ENCODE assay signal across 8 cellular contexts in genomic region chr6:11324453-11325023, GRCh38.
DNase-seq lines count a peak whose midpoint lies in the region; ATAC-seq and TF ChIP-seq lines count a peak whose summit lies in the region.

No MANE protein-coding gene starts in this region.

- intact Hi-C loops in Caco-2 (cut with micrococcal nuclease; ENCODE audit: unreplicated experiment) (no loop called here), IMR-90 (cut with micrococcal nuclease) (loop anchor here (5.0 kb wide), 1 partner anchor 168 kb away; no protein-coding TSS in a partner anchor)

- H3K9ac ChIP-seq in IMR-90 (ENCODE audit: low read depth, low read length) = no peak overlapping the region

- DNase-seq in Caco-2 (no peak), IMR-90 (peak; percentile 19), immature natural killer cell (peak in 1 of 3 donors; percentile 19), NCI-H2227 treated with DMSO at 0.1 percent for 48 hours (lab: John Stamatoyannopoulos, UW) (no peak), anterior cingulate cortex (lab: John Stamatoyannopoulos, UW) (no peak), UCSD-AML1 (lab: John Stamatoyannopoulos, UW; ENCODE audit: unreplicated experiment) (no peak), OCI-M2 (lab: John Stamatoyannopoulos, UW; ENCODE audit: unreplicated experiment) (no peak)

- H3K4me1 Mint-ChIP-seq in Caco-2 (ENCODE audit: low read depth, unreplicated experiment) (peaks cover 16% of the 10 kb centered on the region), immature natural killer cell (peaks cover 66 to 88% of the 10 kb centered on the region in 2 donors)

- no peak for TF ChIP-seq POLR2A in IMR-90 (IDR thresholded peaks at IDR 0.05; ENCODE audit: low read depth, low read length)

- H3K27ac ChIP-seq in IMR-90 (ENCODE audit: insufficient read depth, low read length) = no peak overlapping the region

- H3K79me1 ChIP-seq in IMR-90 (ENCODE audit: low read depth in 1 of 2, low read length in 2 of 2) = 0 out of 4 replicates have a peak, but pooled peaks cover 0 to 1% of the 10 kb centered on the region in 2 experiments

- H3K27me3 ChIP-seq in Caco-2 (replicated peaks; ENCODE audit: control insufficient read depth, insufficient read depth, low read length) (no peaks in the 10 kb centered on the region), IMR-90 (ENCODE audit: control insufficient read depth, insufficient read depth, low read length) (no peaks in the 10 kb centered on the region)

- BruUV-seq in Caco-2 (replicated peaks; lab: Mats Ljungman, UMichigan) (no TSS peak), IMR-90 (replicated peaks; lab: Mats Ljungman, UMichigan) (no TSS peak)

- H3K4me1 ChIP-seq in Caco-2 = peaks cover 24% of the 10 kb centered on the region
- peaks cover 14% of the 10 kb centered on the region for H3K4me1 ChIP-seq in IMR-90 (ENCODE audit: control insufficient read depth, insufficient read depth, low read length)

- TF ChIP-seq CTCF in Caco-2 (IDR thresholded peaks at IDR 0.05; ENCODE audit: insufficient read depth in 1 of 2, low read depth in 1 of 2, low read length in 1 of 2, severe bottlenecking in 1 of 2, unreplicated experiment in 1 of 2) (no peak), IMR-90 (conservative IDR thresholded peaks at IDR 0.05; ENCODE audit: low read depth, low read length) (no peak)

- no CpG with 5 or more reads among the region's 6 CpGs for WGBS in IMR-90 (ENCODE audit: extremely low coverage in 2 of 2, insufficient read length in 1 of 2), 2 experiments

- H3K27me3 Mint-ChIP-seq in Caco-2 (ENCODE audit: insufficient read depth, unreplicated experiment) = no peaks in the 10 kb centered on the region
- no peaks in the 10 kb centered on the region for H3K27me3 Mint-ChIP-seq in immature natural killer cell (ENCODE audit: low read depth in 3 of 3)

- H3K4me3 ChIP-seq in Caco-2 (ENCODE audit: low read depth, low read length) (no peak overlapping the region), IMR-90 (ENCODE audit: insufficient read depth, low read depth, low read length) (no peak overlapping the region)

- H3K14ac ChIP-seq in IMR-90 (replicated peaks; ENCODE audit: low read depth, low read length) = no peak overlapping the region

- H2BK120ac ChIP-seq in IMR-90 (ENCODE audit: low read depth, low read length) = no peak overlapping the region

- dilution Hi-C loops in IMR-90 (cut with HindIII; ENCODE audit: low sequenced_read_pairs, unreplicated experiment) = no loop called here

- H2BK20ac ChIP-seq in IMR-90 (ENCODE audit: low read depth, low read length) = no peak overlapping the region

- no peak overlapping the region for H3K4me2 ChIP-seq in IMR-90 (ENCODE audit: low read depth, low read length)

- no peak for TF ChIP-seq RAD21 in IMR-90 (IDR thresholded peaks at IDR 0.05; ENCODE audit: low read length)

- no peak overlapping the region; a peak in 1 of 4 replicates for H4K8ac ChIP-seq in IMR-90 (ENCODE audit: low read depth in 2 of 2, low read length in 2 of 2)

- no peak overlapping the region for H4K91ac ChIP-seq in IMR-90 (ENCODE audit: insufficient read depth, low read depth, low read length)

- no peak overlapping the region for H2BK5ac ChIP-seq in IMR-90 (ENCODE audit: low read depth, low read length, poor library complexity, severe bottlenecking)

- no peak overlapping the region for H3K4ac ChIP-seq in IMR-90 (ENCODE audit: low read depth, low read length)

- H4K20me1 ChIP-seq in IMR-90 (ENCODE audit: insufficient read depth, low read length) = no peaks in the 10 kb centered on the region

- no peaks in the 10 kb centered on the region for H3K36me3 Mint-ChIP-seq in Caco-2 (ENCODE audit: insufficient read depth, unreplicated experiment)
- H3K36me3 Mint-ChIP-seq in immature natural killer cell = peaks cover 12 to 35% (median 16%) of the 10 kb centered on the region in 3 donors

- H2AFZ ChIP-seq in IMR-90 (replicated peaks; ENCODE audit: low read length, poor library complexity) = no peak overlapping the region

- in situ Hi-C loops in IMR-90 (cut with MboI; ENCODE audit: low sequenced_read_pairs) = no loop called here

- H3K4me3 Mint-ChIP-seq in Caco-2 (ENCODE audit: unreplicated experiment) (no peak overlapping the region), immature natural killer cell (peak overlapping the region; percentile 33 to 69 (median 49))

- no peaks in the 10 kb centered on the region for H3K9me3 Mint-ChIP-seq in Caco-2 (ENCODE audit: unreplicated experiment)
- H3K9me3 Mint-ChIP-seq in immature natural killer cell = no peaks in the 10 kb centered on the region

- POLR2A ChIA-PET in Caco-2 (lab: Charles Lee) = no interaction called here
- POLR2A ChIA-PET in IMR-90 (lab: Charles Lee; ENCODE audit: unreplicated experiment) = no interaction called here

- H2BK15ac ChIP-seq in IMR-90 (ENCODE audit: low read depth, low read length) = 0 out of 3 replicates have a peak overlapping the region, but pooled peaks have one; percentile 38

- CTCF ChIA-PET in Caco-2 (lab: Charles Lee) = no interaction called here
- CTCF ChIA-PET in IMR-90 (lab: Yijun Ruan, JAX) = no interaction called here

- H2AK5ac ChIP-seq in IMR-90 (ENCODE audit: low read depth, low read length) = no peak overlapping the region

- no peaks in the 10 kb centered on the region for H3K36me3 ChIP-seq in Caco-2 (ENCODE audit: control insufficient read depth, insufficient read depth, low read length)
- H3K36me3 ChIP-seq in IMR-90 (ENCODE audit: control insufficient read depth, insufficient read depth, low read length) = no peaks in the 10 kb centered on the region

- H2AK9ac ChIP-seq in IMR-90 (replicated peaks; ENCODE audit: low read depth, low read length, poor library complexity) = no peak overlapping the region

- no peak overlapping the region for H3K56ac ChIP-seq in IMR-90 (ENCODE audit: extremely low read depth, insufficient read depth, low read length)

- H3K9me3 ChIP-seq in Caco-2 = no peaks in the 10 kb centered on the region
- no peaks in the 10 kb centered on the region for H3K9me3 ChIP-seq in IMR-90 (ENCODE audit: control insufficient read depth, insufficient read depth, low read length)

- H3K27ac Mint-ChIP-seq in Caco-2 (ENCODE audit: unreplicated experiment) = peak overlapping the region; percentile 59
- H3K27ac Mint-ChIP-seq in immature natural killer cell = peak overlapping the region; percentile 61 to 86 (median 74)

- H4K5ac ChIP-seq in IMR-90 (ENCODE audit: low read depth, low read length) = 0 out of 2 replicates have a peak overlapping the region, but pooled peaks have one; percentile 35

- peak overlapping the region; percentile 25; the same call in 1 of the 2 replicates for H3K18ac ChIP-seq in IMR-90 (ENCODE audit: low read depth, low read length)

- ATAC-seq in GM21390 (IDR thresholded peaks at IDR 0.05; ENCODE audit: unreplicated experiment) (peak; percentile 84), IMR-90 (ENCODE audit: low read depth) (no peak)

- no peak overlapping the region for H3K23ac ChIP-seq in IMR-90 (ENCODE audit: low read depth, low read length)

- peaks cover 6% of the 10 kb centered on the region for H3K9me1 ChIP-seq in IMR-90 (ENCODE audit: insufficient read depth, low read length)

TF ChIP-seq in IMR-90, 13 proteins besides CTCF, POLR2A, EP300 and RAD21:
- TF ChIP-seq RFX5 (IDR thresholded peaks at IDR 0.05; ENCODE audit: low read depth, low read length) (no peak), MAFK (IDR thresholded peaks at IDR 0.05; ENCODE audit: low read depth, low read length) (no peak), MAZ (IDR thresholded peaks at IDR 0.05; ENCODE audit: borderline replicate concordance, low read depth, low read length) (no peak), ELK1 (IDR thresholded peaks at IDR 0.05; ENCODE audit: borderline replicate concordance, low read depth, low read length) (no peak), MXI1 (IDR thresholded peaks at IDR 0.05; ENCODE audit: borderline replicate concordance, low read depth, low read length) (no peak), FOS (IDR thresholded peaks at IDR 0.05; ENCODE audit: low read depth, low read length) (no peak), NFE2L2 (IDR thresholded peaks at IDR 0.05; ENCODE audit: low read depth, low read length) (no peak), RCOR1 (IDR thresholded peaks at IDR 0.05; ENCODE audit: insufficient replicate concordance, low read length) (no peak), CEBPB (IDR thresholded peaks at IDR 0.05; ENCODE audit: low read depth, low read length) (no peak)
